1 cellular context compared by ENCODE assay signal in genomic region chr1:21652101-21652936, GRCh38.
A peak's percentile ranks its signal among the peaks of the same experiment; 100 is the strongest.
TF ChIP-seq lines count a peak whose summit lies in the region.

No MANE protein-coding gene starts in this region.

TF ChIP-seq in HepG2, 621 proteins besides CTCF, POLR2A, EP300 and RAD21 (continued from another document):
- TF ChIP-seq ZMYM3 (CRISPR knock-in tag; IDR thresholded peaks at IDR 0.05) (peak; percentile 67), SKI (IDR thresholded peaks at IDR 0.05; ENCODE audit: partially characterized antibody) (no peak), ZNF629 (CRISPR knock-in tag; conservative IDR thresholded peaks at IDR 0.05) (peak; percentile 94), SP4 (CRISPR knock-in tag; IDR thresholded peaks at IDR 0.05) (no peak), SNAI1 (CRISPR knock-in tag; IDR thresholded peaks at IDR 0.05; ENCODE audit: borderline replicate concordance) (no peak), KDM1A (CRISPR knock-in tag; IDR thresholded peaks at IDR 0.05) (peak; percentile 72; the same call in 1 of the 2 replicates), POLR2G (IDR thresholded peaks at IDR 0.05; ENCODE audit: low read depth, low read length) (peak; percentile 9)
